Comparison of ENCODE assay signal across 1 cellular context in the genomic region with DNA sequence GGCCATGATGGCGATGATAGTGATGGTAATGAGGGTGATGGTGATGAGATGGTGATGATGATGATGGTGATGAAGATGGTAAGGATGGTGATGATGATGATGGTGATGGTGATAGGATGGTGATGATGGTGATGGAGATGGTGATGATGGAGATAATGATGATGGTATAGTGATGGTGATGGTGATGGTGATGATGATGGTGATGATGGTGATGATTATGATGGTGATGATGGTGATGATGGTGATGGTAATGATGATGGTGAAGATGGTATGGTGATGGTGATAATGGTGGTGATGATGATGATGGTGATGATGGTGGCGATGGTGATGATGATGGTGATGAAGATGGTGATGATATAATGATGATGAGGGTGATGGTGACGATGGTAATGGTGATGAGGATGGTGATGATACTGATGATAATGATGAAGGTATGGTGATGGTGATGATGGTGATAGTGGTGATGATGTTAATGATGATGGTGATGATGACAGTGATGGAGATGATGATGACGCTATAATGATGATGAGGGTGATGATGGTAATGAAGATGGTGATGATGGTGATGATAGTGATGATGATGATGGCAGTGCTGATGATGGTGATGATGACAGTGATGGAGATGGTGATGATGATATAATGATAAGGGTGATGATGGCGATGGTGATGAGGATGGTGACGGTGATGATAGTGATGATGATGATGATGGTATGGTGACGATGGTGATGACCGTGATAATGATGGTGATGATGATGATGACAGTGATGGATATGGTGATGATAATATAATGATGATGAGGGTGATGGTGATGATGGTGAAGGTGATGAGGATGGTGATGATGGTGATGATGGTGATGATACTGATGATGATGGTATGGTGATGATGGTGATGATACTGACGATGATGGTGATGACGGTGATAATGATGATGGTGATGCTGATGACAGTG.
TF ChIP-seq lines count a peak whose summit lies in the region.

No MANE protein-coding gene starts in this region.

TF ChIP-seq in HepG2, 621 proteins besides CTCF, POLR2A, EP300 and RAD21 (continued from another document and continues in another):
- TF ChIP-seq, protein P1, sequence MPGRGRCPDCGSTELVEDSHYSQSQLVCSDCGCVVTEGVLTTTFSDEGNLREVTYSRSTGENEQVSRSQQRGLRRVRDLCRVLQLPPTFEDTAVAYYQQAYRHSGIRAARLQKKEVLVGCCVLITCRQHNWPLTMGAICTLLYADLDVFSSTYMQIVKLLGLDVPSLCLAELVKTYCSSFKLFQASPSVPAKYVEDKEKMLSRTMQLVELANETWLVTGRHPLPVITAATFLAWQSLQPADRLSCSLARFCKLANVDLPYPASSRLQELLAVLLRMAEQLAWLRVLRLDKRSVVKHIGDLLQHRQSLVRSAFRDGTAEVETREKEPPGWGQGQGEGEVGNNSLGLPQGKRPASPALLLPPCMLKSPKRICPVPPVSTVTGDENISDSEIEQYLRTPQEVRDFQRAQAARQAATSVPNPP (CRISPR knock-in tag; IDR thresholded peaks at IDR 0.05) = no peak
- no peak for TF ChIP-seq ZNF460 (CRISPR knock-in tag; IDR thresholded peaks at IDR 0.05; ENCODE audit: borderline replicate concordance)
- TF ChIP-seq MIER3 (CRISPR knock-in tag; IDR thresholded peaks at IDR 0.05; ENCODE audit: borderline replicate concordance) = no peak
- TF ChIP-seq, protein P2, sequence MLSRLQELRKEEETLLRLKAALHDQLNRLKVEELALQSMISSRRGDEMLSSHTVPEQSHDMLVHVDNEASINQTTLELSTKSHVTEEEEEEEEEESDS (CRISPR knock-in tag; IDR thresholded peaks at IDR 0.05; ENCODE audit: borderline replicate concordance) = no peak
- no peak for TF ChIP-seq KDM2A (CRISPR knock-in tag; IDR thresholded peaks at IDR 0.05; ENCODE audit: borderline replicate concordance, low read depth)
- TF ChIP-seq HOXA5 (CRISPR knock-in tag; IDR thresholded peaks at IDR 0.05) = no peak
- TF ChIP-seq ZNF678 (CRISPR knock-in tag; IDR thresholded peaks at IDR 0.05) = no peak
- TF ChIP-seq KDM6A (CRISPR knock-in tag; IDR thresholded peaks at IDR 0.05; ENCODE audit: low read depth) = no peak
- TF ChIP-seq, protein P3, sequence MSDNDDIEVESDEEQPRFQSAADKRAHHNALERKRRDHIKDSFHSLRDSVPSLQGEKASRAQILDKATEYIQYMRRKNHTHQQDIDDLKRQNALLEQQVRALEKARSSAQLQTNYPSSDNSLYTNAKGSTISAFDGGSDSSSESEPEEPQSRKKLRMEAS (IDR thresholded peaks at IDR 0.05) = no peak
- TF ChIP-seq SIX1 (CRISPR knock-in tag; IDR thresholded peaks at IDR 0.05; ENCODE audit: borderline replicate concordance) = no peak
- no peak for TF ChIP-seq ZZZ3 (CRISPR knock-in tag; IDR thresholded peaks at IDR 0.05; ENCODE audit: borderline replicate concordance)
- no peak for TF ChIP-seq DR1 (CRISPR knock-in tag; IDR thresholded peaks at IDR 0.05)
- TF ChIP-seq ZNF431 (CRISPR knock-in tag; IDR thresholded peaks at IDR 0.05; ENCODE audit: borderline replicate concordance, low read depth) = no peak
- TF ChIP-seq ZNF572 (CRISPR knock-in tag; IDR thresholded peaks at IDR 0.05) = no peak
- TF ChIP-seq, protein P4, sequence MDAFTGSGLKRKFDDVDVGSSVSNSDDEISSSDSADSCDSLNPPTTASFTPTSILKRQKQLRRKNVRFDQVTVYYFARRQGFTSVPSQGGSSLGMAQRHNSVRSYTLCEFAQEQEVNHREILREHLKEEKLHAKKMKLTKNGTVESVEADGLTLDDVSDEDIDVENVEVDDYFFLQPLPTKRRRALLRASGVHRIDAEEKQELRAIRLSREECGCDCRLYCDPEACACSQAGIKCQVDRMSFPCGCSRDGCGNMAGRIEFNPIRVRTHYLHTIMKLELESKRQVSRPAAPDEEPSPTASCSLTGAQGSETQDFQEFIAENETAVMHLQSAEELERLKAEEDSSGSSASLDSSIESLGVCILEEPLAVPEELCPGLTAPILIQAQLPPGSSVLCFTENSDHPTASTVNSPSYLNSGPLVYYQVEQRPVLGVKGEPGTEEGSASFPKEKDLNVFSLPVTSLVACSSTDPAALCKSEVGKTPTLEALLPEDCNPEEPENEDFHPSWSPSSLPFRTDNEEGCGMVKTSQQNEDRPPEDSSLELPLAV (CRISPR knock-in tag; conservative IDR thresholded peaks at IDR 0.05; ENCODE audit: low read depth) = no peak
- TF ChIP-seq RORA (CRISPR knock-in tag; IDR thresholded peaks at IDR 0.05) = no peak
- TF ChIP-seq, protein P5, sequence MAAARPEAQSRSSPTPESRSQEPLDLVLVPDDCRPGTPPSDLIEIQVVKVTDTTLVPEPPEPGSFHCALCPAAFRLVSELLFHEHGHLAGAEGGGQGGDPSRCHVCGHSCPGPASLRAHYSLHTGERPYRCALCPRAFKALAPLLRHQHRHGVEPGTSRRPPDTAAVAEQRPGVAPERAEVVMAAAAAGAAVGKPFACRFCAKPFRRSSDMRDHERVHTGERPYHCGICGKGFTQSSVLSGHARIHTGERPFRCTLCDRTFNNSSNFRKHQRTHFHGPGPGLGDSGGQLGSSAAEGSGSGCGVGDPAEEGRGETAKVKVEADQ (CRISPR knock-in tag; IDR thresholded peaks at IDR 0.05; ENCODE audit: borderline replicate concordance) = no peak
- TF ChIP-seq, protein P6, sequence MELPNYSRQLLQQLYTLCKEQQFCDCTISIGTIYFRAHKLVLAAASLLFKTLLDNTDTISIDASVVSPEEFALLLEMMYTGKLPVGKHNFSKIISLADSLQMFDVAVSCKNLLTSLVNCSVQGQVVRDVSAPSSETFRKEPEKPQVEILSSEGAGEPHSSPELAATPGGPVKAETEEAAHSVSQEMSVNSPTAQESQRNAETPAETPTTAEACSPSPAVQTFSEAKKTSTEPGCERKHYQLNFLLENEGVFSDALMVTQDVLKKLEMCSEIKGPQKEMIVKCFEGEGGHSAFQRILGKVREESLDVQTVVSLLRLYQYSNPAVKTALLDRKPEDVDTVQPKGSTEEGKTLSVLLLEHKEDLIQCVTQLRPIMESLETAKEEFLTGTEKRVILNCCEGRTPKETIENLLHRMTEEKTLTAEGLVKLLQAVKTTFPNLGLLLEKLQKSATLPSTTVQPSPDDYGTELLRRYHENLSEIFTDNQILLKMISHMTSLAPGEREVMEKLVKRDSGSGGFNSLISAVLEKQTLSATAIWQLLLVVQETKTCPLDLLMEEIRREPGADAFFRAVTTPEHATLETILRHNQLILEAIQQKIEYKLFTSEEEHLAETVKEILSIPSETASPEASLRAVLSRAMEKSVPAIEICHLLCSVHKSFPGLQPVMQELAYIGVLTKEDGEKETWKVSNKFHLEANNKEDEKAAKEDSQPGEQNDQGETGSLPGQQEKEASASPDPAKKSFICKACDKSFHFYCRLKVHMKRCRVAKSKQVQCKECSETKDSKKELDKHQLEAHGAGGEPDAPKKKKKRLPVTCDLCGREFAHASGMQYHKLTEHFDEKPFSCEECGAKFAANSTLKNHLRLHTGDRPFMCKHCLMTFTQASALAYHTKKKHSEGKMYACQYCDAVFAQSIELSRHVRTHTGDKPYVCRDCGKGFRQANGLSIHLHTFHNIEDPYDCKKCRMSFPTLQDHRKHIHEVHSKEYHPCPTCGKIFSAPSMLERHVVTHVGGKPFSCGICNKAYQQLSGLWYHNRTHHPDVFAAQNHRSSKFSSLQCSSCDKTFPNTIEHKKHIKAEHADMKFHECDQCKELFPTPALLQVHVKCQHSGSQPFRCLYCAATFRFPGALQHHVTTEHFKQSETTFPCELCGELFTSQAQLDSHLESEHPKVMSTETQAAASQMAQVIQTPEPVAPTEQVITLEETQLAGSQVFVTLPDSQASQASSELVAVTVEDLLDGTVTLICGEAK (IDR thresholded peaks at IDR 0.05) = 0 out of 2 replicates have a peak, but pooled peaks have one; percentile 26
- TF ChIP-seq, protein P6 (CRISPR knock-in tag; IDR thresholded peaks at IDR 0.05) = no peak
- TF ChIP-seq, protein P7, sequence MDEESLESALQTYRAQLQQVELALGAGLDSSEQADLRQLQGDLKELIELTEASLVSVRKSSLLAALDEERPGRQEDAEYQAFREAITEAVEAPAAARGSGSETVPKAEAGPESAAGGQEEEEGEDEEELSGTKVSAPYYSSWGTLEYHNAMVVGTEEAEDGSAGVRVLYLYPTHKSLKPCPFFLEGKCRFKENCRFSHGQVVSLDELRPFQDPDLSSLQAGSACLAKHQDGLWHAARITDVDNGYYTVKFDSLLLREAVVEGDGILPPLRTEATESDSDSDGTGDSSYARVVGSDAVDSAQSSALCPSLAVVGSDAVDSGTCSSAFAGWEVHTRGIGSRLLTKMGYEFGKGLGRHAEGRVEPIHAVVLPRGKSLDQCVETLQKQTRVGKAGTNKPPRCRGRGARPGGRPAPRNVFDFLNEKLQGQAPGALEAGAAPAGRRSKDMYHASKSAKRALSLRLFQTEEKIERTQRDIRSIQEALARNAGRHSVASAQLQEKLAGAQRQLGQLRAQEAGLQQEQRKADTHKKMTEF (CRISPR knock-in tag; IDR thresholded peaks at IDR 0.05) = no peak
- TF ChIP-seq ATF7 (IDR thresholded peaks at IDR 0.05) = peak; percentile 75; the same call in 1 of the 2 replicates
- TF ChIP-seq ATF7 (CRISPR knock-in tag; IDR thresholded peaks at IDR 0.05) = no peak
- no peak for TF ChIP-seq ZNF569 (CRISPR knock-in tag; IDR thresholded peaks at IDR 0.05; ENCODE audit: borderline replicate concordance)
- no peak for TF ChIP-seq ZNF749 (CRISPR knock-in tag; IDR thresholded peaks at IDR 0.05; ENCODE audit: borderline replicate concordance)
- no peak for TF ChIP-seq FOXO1 (CRISPR knock-in tag; IDR thresholded peaks at IDR 0.05)
- TF ChIP-seq FOXA3 (CRISPR knock-in tag; IDR thresholded peaks at IDR 0.05) = no peak
- peak; percentile 15 for TF ChIP-seq PHB2 (IDR thresholded peaks at IDR 0.05; ENCODE audit: partially characterized antibody)
- TF ChIP-seq PLRG1 (conservative IDR thresholded peaks at IDR 0.05) = 0 out of 2 replicates have a peak, but pooled peaks have one; percentile 4
- TF ChIP-seq, protein P8, sequence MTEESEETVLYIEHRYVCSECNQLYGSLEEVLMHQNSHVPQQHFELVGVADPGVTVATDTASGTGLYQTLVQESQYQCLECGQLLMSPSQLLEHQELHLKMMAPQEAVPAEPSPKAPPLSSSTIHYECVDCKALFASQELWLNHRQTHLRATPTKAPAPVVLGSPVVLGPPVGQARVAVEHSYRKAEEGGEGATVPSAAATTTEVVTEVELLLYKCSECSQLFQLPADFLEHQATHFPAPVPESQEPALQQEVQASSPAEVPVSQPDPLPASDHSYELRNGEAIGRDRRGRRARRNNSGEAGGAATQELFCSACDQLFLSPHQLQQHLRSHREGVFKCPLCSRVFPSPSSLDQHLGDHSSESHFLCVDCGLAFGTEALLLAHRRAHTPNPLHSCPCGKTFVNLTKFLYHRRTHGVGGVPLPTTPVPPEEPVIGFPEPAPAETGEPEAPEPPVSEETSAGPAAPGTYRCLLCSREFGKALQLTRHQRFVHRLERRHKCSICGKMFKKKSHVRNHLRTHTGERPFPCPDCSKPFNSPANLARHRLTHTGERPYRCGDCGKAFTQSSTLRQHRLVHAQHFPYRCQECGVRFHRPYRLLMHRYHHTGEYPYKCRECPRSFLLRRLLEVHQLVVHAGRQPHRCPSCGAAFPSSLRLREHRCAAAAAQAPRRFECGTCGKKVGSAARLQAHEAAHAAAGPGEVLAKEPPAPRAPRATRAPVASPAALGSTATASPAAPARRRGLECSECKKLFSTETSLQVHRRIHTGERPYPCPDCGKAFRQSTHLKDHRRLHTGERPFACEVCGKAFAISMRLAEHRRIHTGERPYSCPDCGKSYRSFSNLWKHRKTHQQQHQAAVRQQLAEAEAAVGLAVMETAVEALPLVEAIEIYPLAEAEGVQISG (CRISPR knock-in tag; IDR thresholded peaks at IDR 0.05) = no peak
- TF ChIP-seq, protein P9, sequence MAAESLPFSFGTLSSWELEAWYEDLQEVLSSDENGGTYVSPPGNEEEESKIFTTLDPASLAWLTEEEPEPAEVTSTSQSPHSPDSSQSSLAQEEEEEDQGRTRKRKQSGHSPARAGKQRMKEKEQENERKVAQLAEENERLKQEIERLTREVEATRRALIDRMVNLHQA (CRISPR knock-in tag; IDR thresholded peaks at IDR 0.05) = no peak
- TF ChIP-seq, protein P10, sequence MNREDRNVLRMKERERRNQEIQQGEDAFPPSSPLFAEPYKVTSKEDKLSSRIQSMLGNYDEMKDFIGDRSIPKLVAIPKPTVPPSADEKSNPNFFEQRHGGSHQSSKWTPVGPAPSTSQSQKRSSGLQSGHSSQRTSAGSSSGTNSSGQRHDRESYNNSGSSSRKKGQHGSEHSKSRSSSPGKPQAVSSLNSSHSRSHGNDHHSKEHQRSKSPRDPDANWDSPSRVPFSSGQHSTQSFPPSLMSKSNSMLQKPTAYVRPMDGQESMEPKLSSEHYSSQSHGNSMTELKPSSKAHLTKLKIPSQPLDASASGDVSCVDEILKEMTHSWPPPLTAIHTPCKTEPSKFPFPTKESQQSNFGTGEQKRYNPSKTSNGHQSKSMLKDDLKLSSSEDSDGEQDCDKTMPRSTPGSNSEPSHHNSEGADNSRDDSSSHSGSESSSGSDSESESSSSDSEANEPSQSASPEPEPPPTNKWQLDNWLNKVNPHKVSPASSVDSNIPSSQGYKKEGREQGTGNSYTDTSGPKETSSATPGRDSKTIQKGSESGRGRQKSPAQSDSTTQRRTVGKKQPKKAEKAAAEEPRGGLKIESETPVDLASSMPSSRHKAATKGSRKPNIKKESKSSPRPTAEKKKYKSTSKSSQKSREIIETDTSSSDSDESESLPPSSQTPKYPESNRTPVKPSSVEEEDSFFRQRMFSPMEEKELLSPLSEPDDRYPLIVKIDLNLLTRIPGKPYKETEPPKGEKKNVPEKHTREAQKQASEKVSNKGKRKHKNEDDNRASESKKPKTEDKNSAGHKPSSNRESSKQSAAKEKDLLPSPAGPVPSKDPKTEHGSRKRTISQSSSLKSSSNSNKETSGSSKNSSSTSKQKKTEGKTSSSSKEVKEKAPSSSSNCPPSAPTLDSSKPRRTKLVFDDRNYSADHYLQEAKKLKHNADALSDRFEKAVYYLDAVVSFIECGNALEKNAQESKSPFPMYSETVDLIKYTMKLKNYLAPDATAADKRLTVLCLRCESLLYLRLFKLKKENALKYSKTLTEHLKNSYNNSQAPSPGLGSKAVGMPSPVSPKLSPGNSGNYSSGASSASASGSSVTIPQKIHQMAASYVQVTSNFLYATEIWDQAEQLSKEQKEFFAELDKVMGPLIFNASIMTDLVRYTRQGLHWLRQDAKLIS (CRISPR knock-in tag; IDR thresholded peaks at IDR 0.05) = no peak
